In genomic region chr1:229563241-229563640, GRCh38 we compare ENCODE assay signal across 12 cellular contexts. TPM values are rescaled to one million over a fixed set of nuclear protein-coding genes. Genes with fewer than 3 reads are reported as not detected.
DNase-seq lines count a peak whose midpoint lies in the region; ATAC-seq and TF ChIP-seq lines count a peak whose summit lies in the region.
"Had no signal": no experiment of that assay in that cellular context is flagged by ENCODE, and none has a peak within 500 bp of the region (broad histone marks: within the 10 kb centered on the region; RNA-seq: fewer than 3 reads in every experiment).

No MANE protein-coding gene starts in this region.

- no peak overlapping the region for H3K4me2 ChIP-seq in GM23248 (ENCODE audit: unreplicated experiment)

- H3K4me1 Mint-ChIP-seq in stimulated activated naive B cell treated with anti-CD40 and anti-IgM and Interleukin-4, amounts not matched to agents 10 μg/mL and 1 μg/mL and 100 μg/mL, for 72 hours, result peaks cover 8 to 27% of the 10 kb centered on the region in 2 donors
- H3K4me1 Mint-ChIP-seq in osteocyte (ENCODE audit: unreplicated experiment), result peaks cover 8% of the 10 kb centered on the region

- H3K79me2 ChIP-seq in GM23248 (ENCODE audit: insufficient read depth), result no peaks in the 10 kb centered on the region

- TF ChIP-seq POLR2A in esophagus squamous epithelium (IDR thresholded peaks at IDR 0.05), result no peak

- H3K27me3 Mint-ChIP-seq in stimulated activated naive B cell treated with anti-CD40 and anti-IgM and Interleukin-4, amounts not matched to agents 10 μg/mL and 1 μg/mL and 100 μg/mL, for 72 hours, result no peaks in the 10 kb centered on the region
- no peaks in the 10 kb centered on the region for H3K27me3 Mint-ChIP-seq in osteocyte (ENCODE audit: unreplicated experiment)

- H3K9me3 ChIP-seq in GM23248 (ENCODE audit: low read depth) (no peaks in the 10 kb centered on the region), esophagus squamous epithelium (no peaks in the 10 kb centered on the region)

- no peaks in the 10 kb centered on the region for H4K20me1 ChIP-seq in GM23248 (ENCODE audit: insufficient read depth)

- H3K4me3 ChIP-seq in GM23248 (no peak overlapping the region), esophagus squamous epithelium (no peak overlapping the region)

- no peaks in the 10 kb centered on the region for H3K9me3 Mint-ChIP-seq in stimulated activated naive B cell treated with anti-CD40 and anti-IgM and Interleukin-4, amounts not matched to agents 10 μg/mL and 1 μg/mL and 100 μg/mL, for 72 hours
- no peaks in the 10 kb centered on the region for H3K9me3 Mint-ChIP-seq in osteocyte (ENCODE audit: unreplicated experiment)

- H2AFZ ChIP-seq in GM23248, result peak overlapping the region; percentile 38; the same call in 1 of the 2 replicates

- H3K4me3 Mint-ChIP-seq in stimulated activated naive B cell treated with anti-CD40 and anti-IgM and Interleukin-4, amounts not matched to agents 10 μg/mL and 1 μg/mL and 100 μg/mL, for 72 hours, result no peak overlapping the region
- no peak overlapping the region for H3K4me3 Mint-ChIP-seq in osteocyte (ENCODE audit: unreplicated experiment)

- no peak overlapping the region for H3K27ac Mint-ChIP-seq in stimulated activated naive B cell treated with anti-CD40 and anti-IgM and Interleukin-4, amounts not matched to agents 10 μg/mL and 1 μg/mL and 100 μg/mL, for 72 hours
- H3K27ac Mint-ChIP-seq in osteocyte (ENCODE audit: unreplicated experiment), result no peak overlapping the region

- DNase-seq in GM23248 (no peak), NCI-H2107 (lab: John Stamatoyannopoulos, UW) (peak; percentile 74), esophagus squamous epithelium (lab: John Stamatoyannopoulos, UW) (no peak), renal cortical epithelial cell (ENCODE audit: low read depth) (peak; percentile 73), AML-193 (lab: John Stamatoyannopoulos, UW) (no peak), osteocyte (ENCODE audit: extremely low spot score, unreplicated experiment) (no peak), NCI-H526 (lab: John Stamatoyannopoulos, UW) (no peak)
- DNase-seq in stimulated activated naive B cell treated with anti-CD40 and anti-IgM and Interleukin-4, amounts not matched to agents 10 μg/mL and 1 μg/mL and 100 μg/mL, for 72 hours, result no peak
- DNase-seq: central memory CD4-positive, alpha-beta T cell; KG1; NCI-H526 treated with DMSO at 0.1 percent for 48 hours had no signal

- WGBS in GM23248 (ENCODE audit: low coverage in 1 of 2, low lambda C conversion rate in 2 of 2, missing lambda C conversion rate in 2 of 2), 2 experiments, result 43 to 49% methylated on average over 7 of the region's 7 CpGs
- WGBS in esophagus squamous epithelium, 2 donors, result 51 to 62% methylated on average over 4 to 7 of the region's 7 CpGs

- H3K9me2 ChIP-seq in GM23248 (ENCODE audit: insufficient read depth), result no peaks in the 10 kb centered on the region

- intact Hi-C loops in esophagus squamous epithelium (cut with DNase I), result no loop called here

- TF ChIP-seq CTCF in esophagus squamous epithelium (IDR thresholded peaks at IDR 0.05) (no peak), osteocyte (IDR thresholded peaks at IDR 0.05) (no peak)

- H3K27ac ChIP-seq in GM23248, result no peak overlapping the region
- H3K27ac ChIP-seq in esophagus squamous epithelium, result peak overlapping the region; percentile 12 to 85 (median 77)
- H3K27ac ChIP-seq: C4-2B had no signal

- no peak for ATAC-seq in stimulated activated naive B cell treated with anti-CD40 and anti-IgM and Interleukin-4, amounts not matched to agents 10 μg/mL and 1 μg/mL and 100 μg/mL, for 72 hours (replicated peaks)

- peaks cover 0 to 3% of the 10 kb centered on the region in 2 donors for H3K36me3 Mint-ChIP-seq in stimulated activated naive B cell treated with anti-CD40 and anti-IgM and Interleukin-4, amounts not matched to agents 10 μg/mL and 1 μg/mL and 100 μg/mL, for 72 hours
- no peaks in the 10 kb centered on the region for H3K36me3 Mint-ChIP-seq in osteocyte (ENCODE audit: unreplicated experiment)

- H3K9ac ChIP-seq in GM23248, result no peak overlapping the region

- H3K36me3 ChIP-seq in GM23248 (ENCODE audit: low read depth) (no peaks in the 10 kb centered on the region), esophagus squamous epithelium (no peaks in the 10 kb centered on the region)

- in situ Hi-C loops in GM23248 (cut with MboI), result no loop called here

- H3F3A ChIP-seq in GM23248 (ENCODE audit: insufficient read depth), result no peaks in the 10 kb centered on the region

- H3K27me3 ChIP-seq in GM23248 (replicated peaks; ENCODE audit: insufficient read depth) (no peaks in the 10 kb centered on the region), esophagus squamous epithelium (no peaks in the 10 kb centered on the region)

- H3K4me1 ChIP-seq in GM23248 (ENCODE audit: insufficient read depth) (no peaks in the 10 kb centered on the region), esophagus squamous epithelium (peaks cover 0 to 17% (median 4%) of the 10 kb centered on the region in 3 donors)

RNA-seq across cellular contexts. Expression of gene ABCB10, which starts 4.7 kb away (rescaled TPM):
- 19.0 and 25.2 TPM in 2 replicates for total RNA-seq in GM23248 (2014; rRNA removed; shearing (Covaris generic))
- polyA plus RNA-seq in GM23248 (2016; fragmentation: Nextera tagmentation; extraction: Ambion mirVana), result 7.4 and 7.6 TPM in 2 replicates
- total RNA-seq in esophagus squamous epithelium (10 to 100 TPM in 3 of 4 donors, 1 to 10 TPM in 1; 9.9 to 18.6 (median 14.3) TPM), renal cortical epithelial cell (16.4 and 21.7 TPM in 2 replicates), osteocyte (20.1 and 20.2 TPM in 2 replicates)

RNA-seq across cellular contexts. Expression of gene NUP133, which starts 55.1 kb away (rescaled TPM):
- 26.6 and 29.1 TPM in 2 replicates for total RNA-seq in GM23248 (2014; rRNA removed; shearing (Covaris generic))
- 16.6 and 16.7 TPM in 2 replicates for polyA plus RNA-seq in GM23248 (2016; fragmentation: Nextera tagmentation; extraction: Ambion mirVana)
- 10 to 100 TPM; 11.1 to 29.3 (median 22.0) TPM for total RNA-seq in esophagus squamous epithelium
- 43.2 and 47.5 TPM in 2 replicates for total RNA-seq in renal cortical epithelial cell
- total RNA-seq in osteocyte, result 40.4 and 41.1 TPM in 2 replicates

Comparison
In these comparisons a context has a peak if more than half of its experiments do, and no peak if none do; other contexts are left out.
1. DNase-seq: peak in NCI-H2107 (single experiment) and renal cortical epithelial cell (single experiment); none in GM23248 (single experiment), esophagus squamous epithelium (single experiment), stimulated activated naive B cell treated with anti-CD40 and anti-IgM and Interleukin-4, amounts not matched to agents 10 μg/mL and 1 μg/mL and 100 μg/mL, for 72 hours (single experiment), AML-193 (0 of 2), osteocyte (single experiment) and NCI-H526 (0 of 2).